16 cellular contexts compared by ENCODE assay signal in genomic region chrX:120419465-120419864, GRCh38. TPM values are rescaled to one million over a fixed set of nuclear protein-coding genes. Genes with fewer than 3 reads are reported as not detected.
DNase-seq lines count a peak whose midpoint lies in the region; ATAC-seq, FAIRE-seq and TF ChIP-seq lines count a peak whose summit lies in the region.
"Had no signal": no experiment of that assay in that cellular context is flagged by ENCODE, and none has a peak within 500 bp of the region (broad histone marks: within the 10 kb centered on the region; RNA-seq: fewer than 3 reads in every experiment).

No MANE protein-coding gene starts in this region.

- peak; percentile 66 for ATAC-seq in GM18511 (IDR thresholded peaks at IDR 0.05; ENCODE audit: unreplicated experiment)
- peak; percentile 55 for ATAC-seq in HG02884 (IDR thresholded peaks at IDR 0.05; ENCODE audit: unreplicated experiment)
- ATAC-seq in aorta (ENCODE audit: low FRiP score): no peak
- no peak for ATAC-seq in HG03095 (IDR thresholded peaks at IDR 0.05; ENCODE audit: unreplicated experiment)
- ATAC-seq: heart left ventricle had no signal

- H3K36me3 Mint-ChIP-seq in T-helper 2 cell treated with Interferon-gamma antibody and Interleukin-4, amounts not matched to agents 5 μg/mL and 100 μg/mL, for 36 hours (ENCODE audit: low read depth): no peaks in the 10 kb centered on the region

- intact Hi-C loops in A673 (cut with micrococcal nuclease; ENCODE audit: unreplicated experiment) (no loop called here), aorta (cut with DNase I) (no loop called here)

- no peaks in the 10 kb centered on the region for H3K9me3 Mint-ChIP-seq in T-helper 2 cell treated with Interferon-gamma antibody and Interleukin-4, amounts not matched to agents 5 μg/mL and 100 μg/mL, for 36 hours

- POLR2A ChIA-PET in A673 (lab: Charles Lee; ENCODE audit: low non-redundant PET): interaction anchor here (0.6 kb wide), 1 partner anchor 104 kb away, joined by 5 read pairs; no protein-coding TSS in a partner anchor

- no peak for TF ChIP-seq CTCF in A673 (conservative IDR thresholded peaks at IDR 0.05; ENCODE audit: low read depth, low read length)

- H3K27ac Mint-ChIP-seq in T-helper 2 cell treated with Interferon-gamma antibody and Interleukin-4, amounts not matched to agents 5 μg/mL and 100 μg/mL, for 36 hours: peak overlapping the region; percentile 10

- DNase-seq in A673 (ENCODE audit: low spot score) (peak; percentile 35), kidney glomerular epithelial cell (lab: John Stamatoyannopoulos, UW) (no peak), aorta (no peak), urothelium cell line (ENCODE audit: low spot score) (no peak)
- no peak for DNase-seq in T-helper 2 cell treated with Interferon-gamma antibody and Interleukin-4, amounts not matched to agents 5 μg/mL and 100 μg/mL, for 36 hours (ENCODE audit: low spot score)
- DNase-seq: effector CD8-positive, alpha-beta T cell; heart left ventricle; mesenchymal stem cell; NCI-H1694 treated with DMSO at 0.1 percent for 48 hours; uterus had no signal

- peak overlapping the region; percentile 9 for H3K4me3 Mint-ChIP-seq in T-helper 2 cell treated with Interferon-gamma antibody and Interleukin-4, amounts not matched to agents 5 μg/mL and 100 μg/mL, for 36 hours

- BruUV-seq in A673 (replicated peaks; lab: Mats Ljungman, UMichigan): no TSS peak

- H3K27me3 ChIP-seq in A673 (replicated peaks; ENCODE audit: insufficient read depth, low read depth, low read length, poor library complexity): no peaks in the 10 kb centered on the region
- no peaks in the 10 kb centered on the region for H3K27me3 ChIP-seq in aorta (ENCODE audit: control insufficient read depth in 1 of 2, insufficient read depth in 2 of 2, low read length in 1 of 2)
- H3K27me3 ChIP-seq: heart left ventricle, uterus had no signal

- H3K36me3 ChIP-seq in A673 (ENCODE audit: insufficient read depth, low read length, poor library complexity, severe bottlenecking) (no peaks in the 10 kb centered on the region), aorta (ENCODE audit: control insufficient read depth in 1 of 2, insufficient read depth in 2 of 2, low read length in 1 of 2) (no peaks in the 10 kb centered on the region)
- H3K36me3 ChIP-seq: heart left ventricle, uterus had no signal

- H3K9me3 ChIP-seq in A673 (ENCODE audit: low read depth, low read length, poor library complexity, severe bottlenecking): no peaks in the 10 kb centered on the region
- H3K9me3 ChIP-seq in aorta (ENCODE audit: control insufficient read depth, low read length): no peaks in the 10 kb centered on the region
- H3K9me3 ChIP-seq: heart left ventricle, uterus had no signal

- FAIRE-seq in urothelium cell line (lab: Jason Lieb, UNC): no peak

- CTCF ChIA-PET in A673 (lab: Charles Lee): no interaction called here

- peaks cover 9% of the 10 kb centered on the region for H3K4me1 Mint-ChIP-seq in T-helper 2 cell treated with Interferon-gamma antibody and Interleukin-4, amounts not matched to agents 5 μg/mL and 100 μg/mL, for 36 hours (ENCODE audit: low read depth)

- H3K4me3 ChIP-seq in A673 (ENCODE audit: low read depth, low read length, poor library complexity, severe bottlenecking): no peak overlapping the region
- H3K4me3 ChIP-seq in aorta (ENCODE audit: low read length in 2 of 2): no peak overlapping the region
- H3K4me3 ChIP-seq: heart left ventricle, uterus had no signal

- H3K27ac ChIP-seq in A673 (ENCODE audit: low read depth, low read length, poor library complexity, severe bottlenecking) (no peak overlapping the region), aorta (ENCODE audit: low read depth in 1 of 2, low read length in 2 of 2) (no peak overlapping the region)
- H3K27ac ChIP-seq: heart left ventricle, uterus had no signal

- H3K27me3 Mint-ChIP-seq in T-helper 2 cell treated with Interferon-gamma antibody and Interleukin-4, amounts not matched to agents 5 μg/mL and 100 μg/mL, for 36 hours (ENCODE audit: low read depth): no peaks in the 10 kb centered on the region

- WGBS in aorta, 2 donors: 48 to 55% methylated on average over 2 of the region's 2 CpGs

- H3K4me1 ChIP-seq in A673 (ENCODE audit: insufficient read depth, low read length, poor library complexity, severe bottlenecking) (no peaks in the 10 kb centered on the region), aorta (ENCODE audit: control insufficient read depth in 1 of 2, insufficient read depth in 2 of 2, low read length in 2 of 2) (no peaks in the 10 kb centered on the region)
- H3K4me1 ChIP-seq: heart left ventricle, uterus had no signal

RNA-seq across cellular contexts. Expression of gene LAMP2, which starts 49.6 kb away (rescaled TPM):
- 51.1 and 61.0 TPM in 2 replicates for total RNA-seq in A673 (2021)
- 100 to 1,000 TPM in 1 of 2 donors, 10 to 100 TPM in 1; 71.8 to 101 TPM for total RNA-seq in aorta
- polyA plus RNA-seq in aorta: 10 to 100 TPM; 35.8 to 40.8 TPM

RNA-seq across cellular contexts. Expression of gene ATP1B4, which starts 57.6 kb away (rescaled TPM):
- total RNA-seq in A673 (2021) (not detected in 2 replicates), aorta (not detected)
- not detected for polyA plus RNA-seq in aorta
- total RNA-seq: H1, pulmonary artery endothelial cell, uterus had no signal
- polyA plus RNA-seq: adipose tissue, H1 had no signal

Comparison
In these comparisons a context has a peak if more than half of its experiments do, and no peak if none do; other contexts are left out.
1. ATAC-seq: peak in GM18511 (single experiment) and HG02884 (single experiment); none in aorta (single experiment) and HG03095 (single experiment).